In genomic region chr19:1057185-1057857, GRCh38 we compare ENCODE assay signal across 8 cellular contexts. TPM values are rescaled to one million over a fixed set of nuclear protein-coding genes. Genes with fewer than 3 reads are reported as not detected.
A peak's percentile ranks its signal among the peaks of the same experiment; 100 is the strongest.
DNase-seq lines count a peak whose midpoint lies in the region; ATAC-seq and TF ChIP-seq lines count a peak whose summit lies in the region.

No MANE protein-coding gene starts in this region.

- in situ Hi-C loops in astrocyte of the cerebellum (cut with HindIII; ENCODE audit: low sequenced_read_pairs), result no loop called here

- H3K4me3 ChIP-seq in astrocyte of the cerebellum (ENCODE audit: low read depth, low read length), result no peak overlapping the region
- H3K4me3 ChIP-seq in dorsolateral prefrontal cortex, result no peak overlapping the region

- ATAC-seq in GM19023 (IDR thresholded peaks at IDR 0.05; ENCODE audit: unreplicated experiment), result no peak

- peak; percentile 19 for DNase-seq in NCI-H1092 treated with DMSO at 0.1 percent for 48 hours (lab: John Stamatoyannopoulos, UW)
- DNase-seq in NCI-H1092 (lab: John Stamatoyannopoulos, UW), result no peak
- peak; percentile 8 for DNase-seq in NCI-H345 treated with DMSO at 0.1 percent for 48 hours (lab: John Stamatoyannopoulos, UW; ENCODE audit: unreplicated experiment)
- peak; percentile 40 for DNase-seq in astrocyte of the cerebellum (ENCODE audit: low read depth)
- DNase-seq in retina, result peak; percentile 59
- no peak for DNase-seq in dorsolateral prefrontal cortex
- DNase-seq in posterior cingulate gyrus, result no peak

- no peaks in the 10 kb centered on the region for H3K27me3 ChIP-seq in dorsolateral prefrontal cortex

- TF ChIP-seq CTCF in astrocyte of the cerebellum (IDR thresholded peaks at IDR 0.05; ENCODE audit: low read depth, low read length, missing control alignments) (no peak), dorsolateral prefrontal cortex (IDR thresholded peaks at IDR 0.05 in 54 of 56, conservative IDR thresholded peaks at IDR 0.05 in 2 of 56; ENCODE audit: low read depth in 1 of 56, partially characterized antibody in 56 of 56) (no peak)

- H3K27ac ChIP-seq in dorsolateral prefrontal cortex, result no peak overlapping the region

- intact Hi-C loops in dorsolateral prefrontal cortex (cut with DNase I), result no loop called here
- intact Hi-C loops in posterior cingulate gyrus (cut with DNase I), result no loop called here

RNA-seq across cellular contexts. Expression of gene ARHGAP45, which starts 9.6 kb away (rescaled TPM):
- total RNA-seq in dorsolateral prefrontal cortex, result 10 to 100 TPM in 55 of 120 experiments, 1 to 10 TPM in 65; 2.8 to 23.4 (median 9.5) TPM

RNA-seq across cellular contexts. Expression of gene ABCA7, which starts 17.4 kb away (rescaled TPM):
- total RNA-seq in dorsolateral prefrontal cortex, result 10 to 100 TPM; 12.5 to 56.5 (median 28.1) TPM

RNA-seq across cellular contexts. Expression of gene CNN2, which starts 30.9 kb away (rescaled TPM):
- 10 to 100 TPM in 31 of 120 experiments, 1 to 10 TPM in 89; 1.1 to 28.7 (median 6.6) TPM for total RNA-seq in dorsolateral prefrontal cortex

RNA-seq across cellular contexts. Expression of gene RNU6-2, which starts 36.0 kb away (rescaled TPM):
- total RNA-seq in dorsolateral prefrontal cortex, result not detected

RNA-seq across cellular contexts. Expression of gene TMEM259, which starts 36.4 kb away (rescaled TPM):
- 100 to 1,000 TPM in 119 of 120 experiments, 10 to 100 TPM in 1; 98.2 to 236 (median 132) TPM for total RNA-seq in dorsolateral prefrontal cortex

Comparison
In these comparisons a context has a peak if more than half of its experiments do, and no peak if none do; other contexts are left out.
1. DNase-seq: peak in NCI-H1092 treated with DMSO at 0.1 percent for 48 hours (single experiment), NCI-H345 treated with DMSO at 0.1 percent for 48 hours (single experiment), astrocyte of the cerebellum (single experiment) and retina (single experiment); none in NCI-H1092 (single experiment), dorsolateral prefrontal cortex (0 of 10) and posterior cingulate gyrus (0 of 10).